In the genomic region with DNA sequence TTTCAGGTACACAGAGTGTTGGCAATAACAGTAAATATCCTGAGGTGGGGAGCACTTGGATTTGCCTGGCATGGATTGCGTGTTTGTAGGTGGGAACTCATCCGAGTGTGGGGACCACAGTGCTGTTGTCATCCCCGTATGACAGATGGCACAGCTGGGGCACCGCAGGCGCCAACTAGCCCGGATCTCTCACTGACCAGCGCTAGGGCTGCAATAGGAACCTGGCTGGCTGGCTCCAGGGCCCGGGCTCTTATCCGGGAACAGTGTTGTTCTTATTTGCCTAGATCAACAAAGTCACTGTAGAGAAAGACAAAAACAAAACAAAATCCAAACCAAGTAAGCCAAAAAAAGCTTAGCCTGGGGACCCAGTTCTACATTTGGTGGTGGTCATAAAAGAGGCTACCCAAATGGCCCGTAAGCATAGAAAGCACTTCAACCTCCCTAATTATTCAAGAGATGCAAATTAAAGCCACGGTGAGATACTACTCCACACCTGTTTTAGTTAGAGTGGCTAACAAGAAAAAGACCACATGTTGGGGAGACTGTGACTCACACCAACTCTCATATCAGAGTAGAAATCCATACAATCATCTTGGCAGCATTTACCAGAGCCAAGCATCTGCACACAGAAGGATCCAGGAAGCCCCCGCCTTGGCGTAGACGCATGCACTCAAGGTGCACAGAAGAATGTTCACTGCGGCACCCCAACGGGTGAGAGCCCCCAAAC, we compare ENCODE assay signal across 12 cellular contexts. TPM values are rescaled to one million over a fixed set of nuclear protein-coding genes. Genes with fewer than 3 reads are reported as not detected.
DNase-seq lines count a peak whose midpoint lies in the region; ATAC-seq and FAIRE-seq lines count a peak whose summit lies in the region.
"Had no signal": no experiment of that assay in that cellular context is flagged by ENCODE, and none has a peak within 500 bp of the region (broad histone marks: within the 10 kb centered on the region; RNA-seq: fewer than 3 reads in every experiment).

No MANE protein-coding gene starts in this region.

- intact Hi-C loops in aorta (cut with DNase I), result no loop called here

- H3K9me3 ChIP-seq in aorta (ENCODE audit: control insufficient read depth, low read length), result no peaks in the 10 kb centered on the region

- 42 to 45% methylated on average over 16 of the region's 16 CpGs for WGBS in aorta, 2 donors

- H3K4me1 ChIP-seq in aorta (ENCODE audit: control insufficient read depth in 1 of 2, insufficient read depth in 2 of 2, low read length in 2 of 2), result peaks cover 0 to 4% of the 10 kb centered on the region in 2 donors

- H3K4me3 Mint-ChIP-seq in activated naive CD4-positive, alpha-beta T cell treated with anti-CD3 and anti-CD28 coated beads, Interleukin-2, amount 50 U/mL, for 24 hours, result no peak overlapping the region
- H3K4me3 Mint-ChIP-seq in naive thymus-derived CD8-positive, alpha-beta T cell, result peak overlapping the region in 1 of 10 donors; percentile 22
- H3K4me3 Mint-ChIP-seq: mesothelial cell of epicardium, type B pancreatic cell had no signal

- POLR2A ChIA-PET in naive thymus-derived CD8-positive, alpha-beta T cell (lab: Charles Lee), result interaction anchor here (3.6 to 5.2 kb wide), 2 partner anchors 12 to 26 kb away, joined by 14 to 97 read pairs; a partner anchor contains a TSS

- H3K27me3 ChIP-seq in aorta (ENCODE audit: control insufficient read depth in 1 of 2, insufficient read depth in 2 of 2, low read length in 1 of 2), result no peaks in the 10 kb centered on the region

- DNase-seq in activated naive CD4-positive, alpha-beta T cell treated with Interleukin-2 at 50 U/mL for 16 hours, result no peak
- DNase-seq in naive thymus-derived CD8-positive, alpha-beta T cell, result no peak
- DNase-seq in aorta, result no peak
- no peak for DNase-seq in urothelium cell line (ENCODE audit: low spot score)
- DNase-seq in NCI-H2107 (lab: John Stamatoyannopoulos, UW), result no peak
- DNase-seq: foreskin fibroblast, NCI-H2029 had no signal

- H3K4me1 Mint-ChIP-seq in activated naive CD4-positive, alpha-beta T cell treated with anti-CD3 and anti-CD28 coated beads, Interleukin-2, amount 50 U/mL, for 24 hours, result peaks cover 67% of the 10 kb centered on the region
- peaks cover 34 to 72% (median 57%) of the 10 kb centered on the region in 4 donors for H3K4me1 Mint-ChIP-seq in naive thymus-derived CD8-positive, alpha-beta T cell

- ATAC-seq in naive thymus-derived CD8-positive, alpha-beta T cell, result no peak
- ATAC-seq in aorta (ENCODE audit: low FRiP score) (no peak), HG02938 (IDR thresholded peaks at IDR 0.05; ENCODE audit: unreplicated experiment) (no peak)

- no peak for FAIRE-seq in urothelium cell line (lab: Jason Lieb, UNC)

- H3K36me3 Mint-ChIP-seq in activated naive CD4-positive, alpha-beta T cell treated with anti-CD3 and anti-CD28 coated beads, Interleukin-2, amount 50 U/mL, for 24 hours, result peaks cover 4% of the 10 kb centered on the region
- H3K36me3 Mint-ChIP-seq in naive thymus-derived CD8-positive, alpha-beta T cell, result peaks cover 0 to 5% (median 0%) of the 10 kb centered on the region in 3 donors

- H3K27ac ChIP-seq in angular gyrus (ENCODE audit: low read depth, low read length), result peak overlapping the region; percentile 95
- peak overlapping the region; percentile 6 to 94 for H3K27ac ChIP-seq in aorta (ENCODE audit: low read depth in 1 of 2, low read length in 2 of 2)

- H3K27ac Mint-ChIP-seq in activated naive CD4-positive, alpha-beta T cell treated with anti-CD3 and anti-CD28 coated beads, Interleukin-2, amount 50 U/mL, for 24 hours, result peak overlapping the region; percentile 51
- H3K27ac Mint-ChIP-seq in naive thymus-derived CD8-positive, alpha-beta T cell, result peak overlapping the region; percentile 19 to 92 (median 82)
- H3K27ac Mint-ChIP-seq: mesothelial cell of epicardium, type B pancreatic cell had no signal

- no peak overlapping the region for H3K4me3 ChIP-seq in aorta (ENCODE audit: low read length in 2 of 2)

- H3K27me3 Mint-ChIP-seq in activated naive CD4-positive, alpha-beta T cell treated with anti-CD3 and anti-CD28 coated beads, Interleukin-2, amount 50 U/mL, for 24 hours, result no peaks in the 10 kb centered on the region
- no peaks in the 10 kb centered on the region for H3K27me3 Mint-ChIP-seq in naive thymus-derived CD8-positive, alpha-beta T cell
- H3K27me3 Mint-ChIP-seq: type B pancreatic cell had no signal

- no peaks in the 10 kb centered on the region for H3K36me3 ChIP-seq in aorta (ENCODE audit: control insufficient read depth in 1 of 2, insufficient read depth in 2 of 2, low read length in 1 of 2)

- no peaks in the 10 kb centered on the region for H3K9me3 Mint-ChIP-seq in activated naive CD4-positive, alpha-beta T cell treated with anti-CD3 and anti-CD28 coated beads, Interleukin-2, amount 50 U/mL, for 24 hours
- H3K9me3 Mint-ChIP-seq in naive thymus-derived CD8-positive, alpha-beta T cell, result no peaks in the 10 kb centered on the region
- H3K9me3 Mint-ChIP-seq: mesothelial cell of epicardium, type B pancreatic cell had no signal

RNA-seq across cellular contexts. Expression of a gene that starts 27.2 kb away (rescaled TPM):
- 10 to 100 TPM; 75.0 to 79.4 TPM for total RNA-seq in naive thymus-derived CD8-positive, alpha-beta T cell
- polyA plus RNA-seq in naive thymus-derived CD8-positive, alpha-beta T cell, result 1 to 10 TPM; 1.6 to 7.1 (median 4.8) TPM
- 100 to 1,000 TPM; 116 to 140 TPM for total RNA-seq in aorta
- polyA plus RNA-seq in aorta, result 10 to 100 TPM; 31.4 to 45.6 TPM
